In the genomic region with DNA sequence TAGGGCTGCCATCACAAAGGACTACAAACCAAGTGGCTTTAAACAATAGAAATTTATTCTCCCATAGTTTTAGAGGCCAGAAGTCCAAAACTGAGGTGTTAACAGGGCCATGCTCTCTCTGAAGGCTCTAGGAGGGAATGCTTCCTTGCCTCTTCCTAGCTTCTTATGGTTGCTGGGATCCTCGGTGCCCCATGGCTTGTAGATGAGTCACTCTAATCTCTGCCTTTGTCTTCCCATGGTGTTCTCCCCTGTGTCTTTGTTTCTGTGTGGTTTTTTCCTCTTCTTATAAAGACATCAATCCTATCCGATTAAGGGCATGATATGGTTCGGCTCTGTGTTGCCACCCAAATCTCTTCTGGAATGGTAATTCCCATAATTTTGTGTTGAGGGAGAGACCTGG, we compare ENCODE assay signal across 34 cellular contexts.
A peak's percentile ranks its signal among the peaks of the same experiment; 100 is the strongest.
DNase-seq lines count a peak whose midpoint lies in the region; ATAC-seq, FAIRE-seq and TF ChIP-seq lines count a peak whose summit lies in the region.
"Had no signal": no experiment of that assay in that cellular context is flagged by ENCODE, and none has a peak within 500 bp of the region (broad histone marks: within the 10 kb centered on the region; RNA-seq: fewer than 3 reads in every experiment).

No MANE protein-coding gene starts in this region.

- H3K9me2 ChIP-seq in SK-N-SH: no peaks in the 10 kb centered on the region

- peaks cover 0 to 14% of the 10 kb centered on the region in 2 experiments for H3K4me1 ChIP-seq in SK-N-SH (ENCODE audit: control insufficient read depth in 1 of 2, insufficient read depth in 2 of 2, low read depth in 1 of 2, low read length in 1 of 2)
- H3K4me1 ChIP-seq in keratinocyte (ENCODE audit: control insufficient read depth, extremely low read depth, insufficient read depth, low read length): peaks cover 13% of the 10 kb centered on the region
- H3K4me1 ChIP-seq: lower lobe of right lung, pancreas, upper lobe of left lung had no signal

- CTCF ChIA-PET in SK-N-SH (lab: Yijun Ruan, JAX): no interaction called here

- dilution Hi-C loops in keratinocyte (cut with MboI; ENCODE audit: extremely low pct_ligation_motif_present, low sequenced_read_pairs): no loop called here

- no peaks in the 10 kb centered on the region for H3K36me3 ChIP-seq in SK-N-SH (replicated peaks in 1 of 2; ENCODE audit: control insufficient read depth in 1 of 2, insufficient read depth in 2 of 2, low read length in 1 of 2)
- H3K36me3 ChIP-seq in keratinocyte (ENCODE audit: control insufficient read depth in 2 of 2, extremely low read depth in 1 of 2, insufficient read depth in 2 of 2, low read length in 2 of 2): no peaks in the 10 kb centered on the region
- H3K36me3 ChIP-seq: esophagus squamous epithelium, heart right ventricle, lower lobe of right lung, pancreas, SJSA1, suprapubic skin, upper lobe of left lung had no signal

- H3F3A ChIP-seq in SK-N-SH (replicated peaks; ENCODE audit: insufficient read depth): peaks cover 30% of the 10 kb centered on the region

- H3K9ac ChIP-seq in SK-N-SH (no peak overlapping the region), keratinocyte (ENCODE audit: control insufficient read depth, extremely low read depth, insufficient read depth, low read length) (no peak overlapping the region)
- H3K9ac ChIP-seq: KMS-11 had no signal

- POLR2A ChIA-PET in SK-N-SH (lab: Yijun Ruan, JAX): no interaction called here

- no peaks in the 10 kb centered on the region for H3K79me2 ChIP-seq in SK-N-SH (ENCODE audit: insufficient read depth)
- no peaks in the 10 kb centered on the region for H3K79me2 ChIP-seq in keratinocyte (ENCODE audit: control insufficient read depth, insufficient read depth, low read length)

- H3K9me3 ChIP-seq in SK-N-SH (no peaks in the 10 kb centered on the region), keratinocyte (ENCODE audit: control insufficient read depth, low read depth, low read length) (no peaks in the 10 kb centered on the region)
- H3K9me3 ChIP-seq: esophagus squamous epithelium, lower lobe of right lung, mucosa of descending colon, pancreas, SJSA1, suprapubic skin, upper lobe of left lung had no signal

- TF ChIP-seq EP300 in SK-N-SH (IDR thresholded peaks at IDR 0.05; ENCODE audit: borderline replicate concordance in 1 of 2, low read depth in 1 of 2, low read length in 1 of 2): no peak

- no peak for TF ChIP-seq CTCF in SK-N-SH (IDR thresholded peaks at IDR 0.05)
- no peak for TF ChIP-seq CTCF in keratinocyte (optimal IDR thresholded peaks at IDR 0.05 in 1 of 3, IDR thresholded peaks at IDR 0.05 in 1 of 3, conservative IDR thresholded peaks at IDR 0.05 in 1 of 3; ENCODE audit: extremely low read depth in 1 of 3, insufficient read depth in 2 of 3, low read length in 3 of 3)

- WGBS in SK-N-SH (ENCODE audit: low lambda C conversion rate): 86% methylated on average over 3 of the region's 3 CpGs

- peak; percentile 79 for FAIRE-seq in keratinocyte (lab: Jason Lieb, UNC)
- FAIRE-seq: frontal cortex, pancreas, small intestine had no signal

- no peak for TF ChIP-seq RAD21 in SK-N-SH (IDR thresholded peaks at IDR 0.05; ENCODE audit: low read length)

- H3K27me3 ChIP-seq in SK-N-SH (ENCODE audit: insufficient read depth): no peaks in the 10 kb centered on the region
- no peaks in the 10 kb centered on the region for H3K27me3 ChIP-seq in keratinocyte (ENCODE audit: control insufficient read depth, extremely low read depth, insufficient read depth, low read length)
- H3K27me3 ChIP-seq: esophagus squamous epithelium, heart right ventricle, pancreas, SJSA1, suprapubic skin, upper lobe of left lung had no signal

- H3K27ac ChIP-seq in SK-N-SH (ENCODE audit: low read depth in 2 of 2, low read length in 1 of 2) (peak overlapping the region in 1 of 2 experiments; percentile 15; a peak in 1 of 4 replicates), keratinocyte (ENCODE audit: control insufficient read depth, insufficient read depth, low read length) (no peak overlapping the region)
- H3K27ac ChIP-seq: esophagus squamous epithelium, heart right ventricle, KMS-11, lower lobe of right lung, pancreas, RWPE1, SJSA1, suprapubic skin, upper lobe of left lung had no signal

- DNase-seq in SK-N-SH: no peak
- peak; percentile 44 for DNase-seq in astrocyte of the hippocampus (ENCODE audit: low read depth, low spot score)
- DNase-seq in keratinocyte (ENCODE audit: low read depth, low spot score): no peak
- no peak for DNase-seq in MV-4-11 (lab: John Stamatoyannopoulos, UW)
- no peak for DNase-seq in activated CD4-positive, alpha-beta T cell treated with anti-CD3 and anti-CD28 coated beads for 4 hours
- DNase-seq: 8988T; activated CD4-positive, CD25-positive, alpha-beta regulatory T cell; activated gamma-delta T cell; activated T-cell treated with anti-CD3 and anti-CD28 coated beads, Interleukin-2, amount 50 U/mL, for 24 hours; CD4-positive, CD25-positive, alpha-beta regulatory T cell; dermis blood vessel endothelial cell; DMS79 treated with DMSO at 0.1 percent for 48 hours; esophagus squamous epithelium; H9; heart right ventricle; lower lobe of right lung; mucosa of descending colon; NCI-H146; NCI-H446 treated with DMSO at 0.1 percent for 48 hours; NCI-H774; pancreas; small intestine; stimulated activated naive CD4-positive, alpha-beta T cell treated with Interleukin-2 at 50 U/mL for 16 hours; T-helper 1 cell; upper lobe of left lung had no signal

- H3K9me1 ChIP-seq in keratinocyte (ENCODE audit: control insufficient read depth, extremely low read depth, insufficient read depth, low read length): no peaks in the 10 kb centered on the region

- H3K4me3 ChIP-seq in SK-N-SH (ENCODE audit: low read depth in 2 of 2, low read length in 1 of 2): no peak overlapping the region
- H3K4me3 ChIP-seq in keratinocyte (ENCODE audit: control insufficient read depth in 2 of 3, extremely low read depth in 1 of 3, insufficient read depth in 2 of 3, low read depth in 1 of 3, low read length in 3 of 3): no peak overlapping the region
- H3K4me3 ChIP-seq: esophagus squamous epithelium, heart right ventricle, lower lobe of right lung, mucosa of descending colon, pancreas, SJSA1, suprapubic skin, upper lobe of left lung had no signal

- H2AFZ ChIP-seq in SK-N-SH (ENCODE audit: low read depth) (no peak overlapping the region), keratinocyte (ENCODE audit: control insufficient read depth, low read length) (no peak overlapping the region)

- ATAC-seq in SK-N-SH treated with all-trans-retinoic acid at 6 μM for 48 hours: no peak
- ATAC-seq in GM19463 (IDR thresholded peaks at IDR 0.05; ENCODE audit: unreplicated experiment): no peak
- ATAC-seq in HG02852 (IDR thresholded peaks at IDR 0.05; ENCODE audit: unreplicated experiment): no peak
- ATAC-seq: heart right ventricle; lower lobe of right lung; mucosa of descending colon; natural killer cell treated with Interleukin-12 subunit alpha and Interleukin-12 subunit beta and Interleukin-15 and Interleukin-18, amount 100 ng/mL, for 72 hours had no signal

- H4K20me1 ChIP-seq in SK-N-SH (ENCODE audit: insufficient read depth) (no peaks in the 10 kb centered on the region), keratinocyte (ENCODE audit: control insufficient read depth, extremely low read depth, insufficient read depth, low read length) (no peaks in the 10 kb centered on the region)

- H3K4me2 ChIP-seq in SK-N-SH: 0 out of 2 replicates have a peak overlapping the region, but pooled peaks have one; percentile 12
- no peak overlapping the region for H3K4me2 ChIP-seq in keratinocyte (ENCODE audit: control insufficient read depth, extremely low read depth, insufficient read depth, low read depth, low read length)
- H3K4me2 ChIP-seq: KMS-11 had no signal

TF ChIP-seq in SK-N-SH, 30 proteins besides CTCF, POLR2A, EP300 and RAD21:
- TF ChIP-seq RFX5 (IDR thresholded peaks at IDR 0.05; ENCODE audit: low read length) (no peak), FOSL2 (IDR thresholded peaks at IDR 0.05; ENCODE audit: borderline replicate concordance, low read depth) (peak; percentile 26; the same call in 1 of the 2 replicates)

TF ChIP-seq in SK-N-SH treated with all-trans-retinoic acid at 6 μM for 48 hours, 23 proteins besides CTCF, POLR2A, EP300 and RAD21:
- TF ChIP-seq, protein P1, sequence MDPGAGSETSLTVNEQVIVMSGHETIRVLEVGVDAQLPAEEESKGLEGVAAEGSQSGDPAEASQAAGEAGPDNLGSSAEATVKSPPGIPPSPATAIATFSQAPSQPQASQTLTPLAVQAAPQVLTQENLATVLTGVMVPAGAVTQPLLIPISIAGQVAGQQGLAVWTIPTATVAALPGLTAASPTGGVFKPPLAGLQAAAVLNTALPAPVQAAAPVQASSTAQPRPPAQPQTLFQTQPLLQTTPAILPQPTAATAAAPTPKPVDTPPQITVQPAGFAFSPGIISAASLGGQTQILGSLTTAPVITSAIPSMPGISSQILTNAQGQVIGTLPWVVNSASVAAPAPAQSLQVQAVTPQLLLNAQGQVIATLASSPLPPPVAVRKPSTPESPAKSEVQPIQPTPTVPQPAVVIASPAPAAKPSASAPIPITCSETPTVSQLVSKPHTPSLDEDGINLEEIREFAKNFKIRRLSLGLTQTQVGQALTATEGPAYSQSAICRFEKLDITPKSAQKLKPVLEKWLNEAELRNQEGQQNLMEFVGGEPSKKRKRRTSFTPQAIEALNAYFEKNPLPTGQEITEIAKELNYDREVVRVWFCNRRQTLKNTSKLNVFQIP (CRISPR knock-in tag; IDR thresholded peaks at IDR 0.05; ENCODE audit: borderline replicate concordance, low read depth): no peak
- TF ChIP-seq, protein P2, sequence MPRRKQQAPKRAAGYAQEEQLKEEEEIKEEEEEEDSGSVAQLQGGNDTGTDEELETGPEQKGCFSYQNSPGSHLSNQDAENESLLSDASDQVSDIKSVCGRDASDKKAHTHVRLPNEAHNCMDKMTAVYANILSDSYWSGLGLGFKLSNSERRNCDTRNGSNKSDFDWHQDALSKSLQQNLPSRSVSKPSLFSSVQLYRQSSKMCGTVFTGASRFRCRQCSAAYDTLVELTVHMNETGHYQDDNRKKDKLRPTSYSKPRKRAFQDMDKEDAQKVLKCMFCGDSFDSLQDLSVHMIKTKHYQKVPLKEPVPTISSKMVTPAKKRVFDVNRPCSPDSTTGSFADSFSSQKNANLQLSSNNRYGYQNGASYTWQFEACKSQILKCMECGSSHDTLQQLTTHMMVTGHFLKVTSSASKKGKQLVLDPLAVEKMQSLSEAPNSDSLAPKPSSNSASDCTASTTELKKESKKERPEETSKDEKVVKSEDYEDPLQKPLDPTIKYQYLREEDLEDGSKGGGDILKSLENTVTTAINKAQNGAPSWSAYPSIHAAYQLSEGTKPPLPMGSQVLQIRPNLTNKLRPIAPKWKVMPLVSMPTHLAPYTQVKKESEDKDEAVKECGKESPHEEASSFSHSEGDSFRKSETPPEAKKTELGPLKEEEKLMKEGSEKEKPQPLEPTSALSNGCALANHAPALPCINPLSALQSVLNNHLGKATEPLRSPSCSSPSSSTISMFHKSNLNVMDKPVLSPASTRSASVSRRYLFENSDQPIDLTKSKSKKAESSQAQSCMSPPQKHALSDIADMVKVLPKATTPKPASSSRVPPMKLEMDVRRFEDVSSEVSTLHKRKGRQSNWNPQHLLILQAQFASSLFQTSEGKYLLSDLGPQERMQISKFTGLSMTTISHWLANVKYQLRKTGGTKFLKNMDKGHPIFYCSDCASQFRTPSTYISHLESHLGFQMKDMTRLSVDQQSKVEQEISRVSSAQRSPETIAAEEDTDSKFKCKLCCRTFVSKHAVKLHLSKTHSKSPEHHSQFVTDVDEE (CRISPR knock-in tag; IDR thresholded peaks at IDR 0.05): no peak
TF ChIP-seq in SK-N-SH treated with all-trans-retinoic acid at 6 μM for 48 hours: peak in this region for 0.
